In the genomic region with DNA sequence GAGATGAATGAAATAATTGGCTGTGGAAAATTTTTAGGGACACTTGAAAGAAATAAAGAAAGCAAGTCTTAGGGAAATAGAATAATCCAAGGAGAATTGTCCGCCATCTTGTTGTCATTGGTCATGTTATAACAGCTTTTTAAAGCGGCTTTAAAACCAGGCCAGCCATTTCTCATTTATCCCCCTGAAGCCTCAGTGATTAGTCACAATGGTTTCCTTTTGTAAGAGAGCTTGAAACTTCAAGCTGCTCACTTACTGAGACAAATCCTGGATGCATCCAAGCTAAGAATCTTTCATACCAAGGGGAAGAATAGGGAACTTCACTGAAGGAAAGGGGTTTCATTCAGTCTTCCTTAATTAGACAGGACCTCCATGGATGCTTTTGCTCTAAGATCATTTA, we compare ENCODE assay signal across 17 cellular contexts.
"Had no signal": no experiment of that assay in that cellular context is flagged by ENCODE, and none has a peak within 500 bp of the region (broad histone marks: within the 10 kb centered on the region; RNA-seq: fewer than 3 reads in every experiment).

No MANE protein-coding gene starts in this region.

- H3K36me3 Mint-ChIP-seq: naive B cell had no signal

- H3K4me2 ChIP-seq: hepatocyte had no signal

- H3K4me1 Mint-ChIP-seq: nephron had no signal

- FAIRE-seq: small intestine had no signal

- H3K36me3 ChIP-seq: neutrophil had no signal

- H2AFZ ChIP-seq: hepatocyte had no signal

- DNase-seq: cortex of kidney; dorsolateral prefrontal cortex; effector memory CD8-positive, alpha-beta T cell; foreskin keratinocyte; head of caudate nucleus; left colon; left ventricle myocardium superior; mesendoderm; naive B cell; right cardiac atrium; small intestine; stimulated activated CD4-positive, alpha-beta T cell treated with anti-CD3 and anti-CD28 coated beads, Interleukin-12 subunit alpha, Interleukin-12 subunit beta, amount 100 ng/mL, for 4 hours; stimulated activated naive CD4-positive, alpha-beta T cell had no signal

- H3K4me3 ChIP-seq: dorsolateral prefrontal cortex, hepatocyte, lung had no signal

- H3K4me1 ChIP-seq: foreskin keratinocyte had no signal

- H3K4me3 Mint-ChIP-seq: effector memory CD8-positive, alpha-beta T cell; naive B cell; nephron had no signal

- H3K79me2 ChIP-seq: hepatocyte had no signal

- H3K9me3 ChIP-seq: neutrophil had no signal

- H3K27ac Mint-ChIP-seq: effector memory CD8-positive, alpha-beta T cell; nephron had no signal

- H3K9me3 Mint-ChIP-seq: effector memory CD8-positive, alpha-beta T cell; naive B cell had no signal

- H3K27me3 Mint-ChIP-seq: effector memory CD8-positive, alpha-beta T cell; naive B cell had no signal

- H3K27ac ChIP-seq: foreskin keratinocyte, hepatocyte, neutrophil had no signal

- H3K27me3 ChIP-seq: dorsolateral prefrontal cortex, foreskin keratinocyte, hepatocyte, neutrophil had no signal
